In the genomic region with DNA sequence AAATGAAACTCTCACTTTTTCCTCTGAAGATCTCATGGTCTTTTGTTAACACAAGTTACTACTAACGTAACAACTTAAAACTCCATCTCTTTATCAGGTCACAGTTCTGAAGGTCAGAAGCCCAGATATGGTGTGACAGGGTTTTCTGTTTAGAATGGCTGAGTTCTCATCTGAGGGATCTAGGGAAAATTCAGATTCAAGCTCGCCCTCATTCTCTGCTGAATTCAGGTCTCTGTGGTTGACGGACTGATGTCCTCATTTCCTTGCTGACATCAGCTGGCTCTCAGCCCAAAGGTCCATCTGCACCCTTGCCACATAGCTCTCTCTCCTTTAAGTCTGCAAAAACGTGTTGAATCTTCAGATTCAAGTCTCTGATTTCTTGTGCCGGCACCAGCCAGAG, we compare ENCODE assay signal across 23 cellular contexts. TPM values are rescaled to one million over a fixed set of nuclear protein-coding genes. Genes with fewer than 3 reads are reported as not detected.
A peak's percentile ranks its signal among the peaks of the same experiment; 100 is the strongest.
DNase-seq lines count a peak whose midpoint lies in the region; ATAC-seq lines count a peak whose summit lies in the region.
"Had no signal": no experiment of that assay in that cellular context is flagged by ENCODE, and none has a peak within 500 bp of the region (broad histone marks: within the 10 kb centered on the region; RNA-seq: fewer than 3 reads in every experiment).

No MANE protein-coding gene starts in this region.

- no peak for DNase-seq in activated CD4-positive, alpha-beta T cell treated with anti-CD3 and anti-CD28 coated beads, Interleukin-2, amount 10 ng/mL, durations not matched to agents 24 days and 14 days
- no peak for DNase-seq in activated CD4-positive, alpha-beta T cell treated with anti-CD3 and anti-CD28 coated beads, Interleukin-2, amount 50 U/mL, for 1 hour
- DNase-seq in GF-D8 (lab: John Stamatoyannopoulos, UW) = peak; percentile 82
- peak; percentile 14 for DNase-seq in OCI-M1 (lab: John Stamatoyannopoulos, UW)
- DNase-seq in naive thymus-derived CD4-positive, alpha-beta T cell = no peak
- DNase-seq: activated CD8-positive, alpha-beta memory T cell treated with anti-CD3 and anti-CD28 coated beads, Interleukin-2, amount 50 U/mL, for 4 hours; amniotic stem cell; central memory CD4-positive, alpha-beta T cell; effector CD8-positive, alpha-beta T cell; GDM1; H7; MG63; NCI-H2081 treated with DMSO at 0.1 percent for 48 hours; NCI-H526 treated with DMSO at 0.1 percent for 48 hours; Peyer's patch; upper lobe of left lung had no signal

- intact Hi-C loops in activated CD4-positive, alpha-beta T cell treated with anti-CD3 and anti-CD28 coated beads, Interleukin-2, amount 10 ng/mL, durations not matched to agents 24 days and 14 days (cut with micrococcal nuclease) = no loop called here
- intact Hi-C loops in naive thymus-derived CD4-positive, alpha-beta T cell (cut with micrococcal nuclease) = no loop called here

- POLR2A ChIA-PET in naive thymus-derived CD4-positive, alpha-beta T cell (lab: Charles Lee) = interaction anchor here (0.8 kb wide), 1 partner anchor 14 kb away, joined by 4 read pairs; no protein-coding TSS in a partner anchor

- no peaks in the 10 kb centered on the region for H3K27me3 ChIP-seq in naive thymus-derived CD4-positive, alpha-beta T cell (ENCODE audit: control insufficient read depth in 2 of 2, insufficient read depth in 2 of 2, low read length in 2 of 2)
- H3K27me3 ChIP-seq: MG63, Peyer's patch, upper lobe of left lung had no signal

- H3K27me3 Mint-ChIP-seq in activated CD4-positive, alpha-beta T cell treated with anti-CD3 and anti-CD28 coated beads, Interleukin-2, amount 10 ng/mL, durations not matched to agents 24 days and 14 days = no peaks in the 10 kb centered on the region
- H3K27me3 Mint-ChIP-seq in naive thymus-derived CD4-positive, alpha-beta T cell = peaks cover 0 to 4% (median 0%) of the 10 kb centered on the region in 5 donors

- H3K4me1 Mint-ChIP-seq in activated CD4-positive, alpha-beta T cell treated with anti-CD3 and anti-CD28 coated beads, Interleukin-2, amount 10 ng/mL, durations not matched to agents 24 days and 14 days = peaks cover 16% of the 10 kb centered on the region
- H3K4me1 Mint-ChIP-seq in naive thymus-derived CD4-positive, alpha-beta T cell = peaks cover 3 to 17% (median 9%) of the 10 kb centered on the region in 7 donors

- H3K27ac Mint-ChIP-seq in activated CD4-positive, alpha-beta T cell treated with anti-CD3 and anti-CD28 coated beads, Interleukin-2, amount 10 ng/mL, durations not matched to agents 24 days and 14 days = peak overlapping the region; percentile 70
- peak overlapping the region in 1 of 9 donors; percentile 72 for H3K27ac Mint-ChIP-seq in naive thymus-derived CD4-positive, alpha-beta T cell
- H3K27ac Mint-ChIP-seq: memory B cell had no signal

- H3K4me1 ChIP-seq in naive thymus-derived CD4-positive, alpha-beta T cell (ENCODE audit: control insufficient read depth in 2 of 2, insufficient read depth in 2 of 2, low read length in 2 of 2) = no peaks in the 10 kb centered on the region
- H3K4me1 ChIP-seq: Peyer's patch, prostate gland, upper lobe of left lung had no signal

- peak; percentile 57 for ATAC-seq in naive thymus-derived CD4-positive, alpha-beta T cell
- ATAC-seq in HG03378 (IDR thresholded peaks at IDR 0.05; ENCODE audit: unreplicated experiment) (no peak), HG02885 (IDR thresholded peaks at IDR 0.05; ENCODE audit: poor library complexity, unreplicated experiment) (no peak), HG02623 (IDR thresholded peaks at IDR 0.05; ENCODE audit: unreplicated experiment) (no peak)

- H3K4me3 ChIP-seq in naive thymus-derived CD4-positive, alpha-beta T cell (ENCODE audit: low read length) = no peak overlapping the region
- H3K4me3 ChIP-seq: MG63, Peyer's patch, prostate gland, smooth muscle cell, upper lobe of left lung had no signal

- H3K9me3 ChIP-seq in naive thymus-derived CD4-positive, alpha-beta T cell (ENCODE audit: control insufficient read depth in 2 of 3, low read length in 3 of 3) = no peaks in the 10 kb centered on the region
- H3K9me3 ChIP-seq: Peyer's patch, prostate gland, upper lobe of left lung had no signal

- no peak overlapping the region for H3K4me3 Mint-ChIP-seq in activated CD4-positive, alpha-beta T cell treated with anti-CD3 and anti-CD28 coated beads, Interleukin-2, amount 10 ng/mL, durations not matched to agents 24 days and 14 days
- peak overlapping the region in 2 of 10 donors; percentile 9 to 20 for H3K4me3 Mint-ChIP-seq in naive thymus-derived CD4-positive, alpha-beta T cell
- H3K4me3 Mint-ChIP-seq: memory B cell, nephron had no signal

- H3K9me3 Mint-ChIP-seq in activated CD4-positive, alpha-beta T cell treated with anti-CD3 and anti-CD28 coated beads, Interleukin-2, amount 10 ng/mL, durations not matched to agents 24 days and 14 days = peaks cover 3% of the 10 kb centered on the region
- H3K9me3 Mint-ChIP-seq in naive thymus-derived CD4-positive, alpha-beta T cell = peaks cover 0 to 5% (median 0%) of the 10 kb centered on the region in 11 donors
- H3K9me3 Mint-ChIP-seq: nephron had no signal

- H3K36me3 ChIP-seq in naive thymus-derived CD4-positive, alpha-beta T cell (ENCODE audit: control insufficient read depth in 2 of 3, insufficient read depth in 3 of 3, low read length in 3 of 3) = no peaks in the 10 kb centered on the region
- H3K36me3 ChIP-seq: MG63, Peyer's patch, prostate gland, upper lobe of left lung had no signal

- no peaks in the 10 kb centered on the region for H3K36me3 Mint-ChIP-seq in activated CD4-positive, alpha-beta T cell treated with anti-CD3 and anti-CD28 coated beads, Interleukin-2, amount 10 ng/mL, durations not matched to agents 24 days and 14 days (ENCODE audit: low read depth)
- peaks cover 0 to 11% (median 0%) of the 10 kb centered on the region in 5 donors for H3K36me3 Mint-ChIP-seq in naive thymus-derived CD4-positive, alpha-beta T cell

- no peak overlapping the region for H3K27ac ChIP-seq in naive thymus-derived CD4-positive, alpha-beta T cell (ENCODE audit: low read depth, low read length)
- H3K27ac ChIP-seq: Peyer's patch, prostate gland, upper lobe of left lung had no signal

- CTCF ChIA-PET in naive thymus-derived CD4-positive, alpha-beta T cell (lab: Charles Lee) = interaction anchor here (0.7 kb wide), 1 partner anchor 43 kb away, joined by 3 read pairs; no protein-coding TSS in a partner anchor

RNA-seq across cellular contexts. Expression of gene NTPCR, which starts 6.1 kb away (rescaled TPM):
- 30.0 and 30.5 TPM in 2 replicates for total RNA-seq in activated CD4-positive, alpha-beta T cell treated with anti-CD3 and anti-CD28 coated beads, Interleukin-2, amount 10 ng/mL, durations not matched to agents 24 days and 14 days
- 10 to 100 TPM; 16.0 to 28.7 (median 17.3) TPM for total RNA-seq in naive thymus-derived CD4-positive, alpha-beta T cell
- 10 to 100 TPM; 27.8 to 80.5 TPM for polyA plus RNA-seq in naive thymus-derived CD4-positive, alpha-beta T cell

Comparison
In these comparisons a context has a peak if more than half of its experiments do, and no peak if none do; other contexts are left out.
1. DNase-seq: peak in GF-D8 (single experiment) and OCI-M1 (single experiment); none in activated CD4-positive, alpha-beta T cell treated with anti-CD3 and anti-CD28 coated beads, Interleukin-2, amount 10 ng/mL, durations not matched to agents 24 days and 14 days (single experiment), activated CD4-positive, alpha-beta T cell treated with anti-CD3 and anti-CD28 coated beads, Interleukin-2, amount 50 U/mL, for 1 hour (single experiment) and naive thymus-derived CD4-positive, alpha-beta T cell (0 of 9).